In genomic region chr14:91968280-91968679, GRCh38 we compare ENCODE assay signal across 1 cellular context.
TF ChIP-seq lines count a peak whose summit lies in the region.

No MANE protein-coding gene starts in this region.

TF ChIP-seq in GM23338, 12 proteins besides CTCF, POLR2A, EP300 and RAD21 (continued from another document):
- TF ChIP-seq ZNF462 (CRISPR knock-in tag; IDR thresholded peaks at IDR 0.05) (no peak), NANOG (IDR thresholded peaks at IDR 0.05; ENCODE audit: borderline replicate concordance) (no peak), CREB1 (CRISPR knock-in tag; IDR thresholded peaks at IDR 0.05; ENCODE audit: low read depth) (no peak), ZNF114 (CRISPR knock-in tag; IDR thresholded peaks at IDR 0.05) (no peak), ETS1 (IDR thresholded peaks at IDR 0.05) (no peak)
